In the genomic region with DNA sequence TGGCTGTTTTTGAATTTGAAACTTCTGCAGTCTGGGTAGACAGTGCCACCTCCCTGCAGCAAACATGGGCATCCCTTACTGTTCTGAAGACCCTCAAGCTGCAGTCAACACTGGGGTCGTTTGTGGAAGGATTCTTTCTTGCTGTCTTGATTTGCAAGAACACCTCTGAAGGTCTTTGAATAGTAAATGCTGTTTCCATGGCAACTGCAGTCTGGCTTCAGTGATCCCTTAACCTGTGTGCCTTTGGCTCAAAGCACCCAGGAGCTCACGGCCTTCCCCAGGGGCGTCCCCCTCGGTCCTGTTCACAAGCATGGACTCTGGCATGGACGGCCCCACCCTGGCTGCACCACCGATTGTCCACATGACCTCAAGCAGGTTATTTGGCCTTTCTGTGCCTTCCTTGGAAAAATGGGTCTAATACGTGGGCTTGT, we compare ENCODE assay signal across 17 cellular contexts. TPM values are rescaled to one million over a fixed set of nuclear protein-coding genes. Genes with fewer than 3 reads are reported as not detected.
DNase-seq lines count a peak whose midpoint lies in the region; ATAC-seq, FAIRE-seq and TF ChIP-seq lines count a peak whose summit lies in the region.
"Had no signal": no experiment of that assay in that cellular context is flagged by ENCODE, and none has a peak within 500 bp of the region (broad histone marks: within the 10 kb centered on the region; RNA-seq: fewer than 3 reads in every experiment).

No MANE protein-coding gene starts in this region.

- CTCF ChIA-PET in GM12878 (lab: Yijun Ruan, JAX): interaction anchor here (0.6 to 2.3 kb wide), 14 partner anchors 8 to 156 kb away, joined by 3 to 16 read pairs (median 4); partner anchors contain the start of gene RAB17

- no peak for FAIRE-seq in GM12878 (lab: Jason Lieb, UNC)

- no peak overlapping the region; a peak in 1 of 22 replicates for H3K27ac ChIP-seq in BLaER1 treated with 17β-estradiol and CSF1 and Interleukin-3, amounts not matched to agents 10 nM and 100 nM
- H3K27ac ChIP-seq in GM23338 (ENCODE audit: low read depth) (no peak overlapping the region), GM12878 (ENCODE audit: control insufficient read depth, insufficient read depth) (no peak overlapping the region), GM23248 (no peak overlapping the region)
- H3K27ac ChIP-seq: body of pancreas, foreskin keratinocyte, transverse colon had no signal

- H3K9me3 Mint-ChIP-seq in GM23338: no peaks in the 10 kb centered on the region
- no peaks in the 10 kb centered on the region for H3K9me3 Mint-ChIP-seq in nephron progenitor cell
- H3K9me3 Mint-ChIP-seq: activated B cell treated with CpG ODN at 0.5 μM for 24 hours had no signal

- SMC1A ChIA-PET in GM12878 (lab: Charles Lee; ENCODE audit: uncharacterized antibody, unreplicated experiment): interaction anchor here (0.7 to 12.5 kb wide), 7 partner anchors 30 to 95 kb away, joined by 3 to 155 read pairs (median 4); no protein-coding TSS in a partner anchor

- WGBS in GM12878 (ENCODE audit: insufficient coverage, insufficient replicate concordance, low lambda C conversion rate, missing lambda C conversion rate): 0% methylated on average over 7 of the region's 7 CpGs
- WGBS in GM23248 (ENCODE audit: low coverage in 1 of 2, low lambda C conversion rate in 2 of 2, missing lambda C conversion rate in 2 of 2), 2 experiments: 83 to 86% methylated on average over 7 of the region's 7 CpGs

- peaks cover 69 to 100% (median 88%) of the 10 kb centered on the region in 10 experiments for H3K4me1 ChIP-seq in BLaER1 treated with 17β-estradiol and CSF1 and Interleukin-3, amounts not matched to agents 10 nM and 100 nM
- H3K4me1 ChIP-seq in GM23338 (ENCODE audit: insufficient read depth) (peaks cover 36% of the 10 kb centered on the region; the same call in 1 of the 2 replicates), GM12878 (ENCODE audit: control insufficient read depth, insufficient read depth, low read length) (peaks cover 18% of the 10 kb centered on the region), GM23248 (ENCODE audit: insufficient read depth) (peaks cover 28% of the 10 kb centered on the region)

- RAD21 ChIA-PET in GM12878 (lab: Charles Lee; ENCODE audit: unreplicated experiment): interaction anchor here (0.7 to 1.5 kb wide), 5 partner anchors 31 to 153 kb away, joined by 3 to 5 read pairs (median 4); no protein-coding TSS in a partner anchor

- H3K27me3 Mint-ChIP-seq in GM23338 (ENCODE audit: insufficient read depth, low read depth, poor library complexity) (peaks cover 10% of the 10 kb centered on the region), nephron progenitor cell (ENCODE audit: low read depth, poor library complexity) (peaks cover 6% of the 10 kb centered on the region)

- no peak for TF ChIP-seq CTCF in GM23338 (conservative IDR thresholded peaks at IDR 0.05; ENCODE audit: low read depth in 2 of 2)
- peak in 1 of 3 experiments; percentile 29; a peak in 1 of 6 replicates for TF ChIP-seq CTCF in GM12878 (IDR thresholded peaks at IDR 0.05 in 2 of 3, conservative IDR thresholded peaks at IDR 0.05 in 1 of 3; ENCODE audit: control insufficient read depth in 2 of 3, extremely low read depth in 1 of 3, insufficient read depth in 1 of 3, low read depth in 3 of 3, low read length in 3 of 3)
- no peak for TF ChIP-seq CTCF in nephron progenitor cell (IDR thresholded peaks at IDR 0.05)

- in situ Hi-C loops in GM12878 (cut with MboI): no loop called here
- in situ Hi-C loops in GM23248 (cut with MboI): no loop called here

- no peaks in the 10 kb centered on the region for H3F3A ChIP-seq in GM23338 (replicated peaks; ENCODE audit: low read depth)
- peaks cover 22% of the 10 kb centered on the region for H3F3A ChIP-seq in GM23248 (ENCODE audit: insufficient read depth)

- no peak overlapping the region for H3K4me3 ChIP-seq in BLaER1 treated with 17β-estradiol and CSF1 and Interleukin-3, amounts not matched to agents 10 nM and 100 nM
- H3K4me3 ChIP-seq in GM23338 (no peak overlapping the region), GM12878 (no peak overlapping the region), GM23248 (no peak overlapping the region)
- H3K4me3 ChIP-seq: body of pancreas, transverse colon had no signal

- H3K9ac ChIP-seq in BLaER1 treated with 17β-estradiol and CSF1 and Interleukin-3, amounts not matched to agents 10 nM and 100 nM: peak overlapping the region in 1 of 11 experiments; percentile 15; a peak in 1 of 22 replicates
- H3K9ac ChIP-seq in GM12878 (ENCODE audit: control insufficient read depth, insufficient read depth, low read length): no peak overlapping the region
- H3K9ac ChIP-seq in GM23248: no peak overlapping the region

- ATAC-seq in GM23338 (peak; percentile 47), GM12878 (peak; percentile 60), GM21423 (IDR thresholded peaks at IDR 0.05; ENCODE audit: unreplicated experiment) (no peak)
- ATAC-seq: activated CD8-positive, alpha-beta memory T cell treated with anti-CD3 and anti-CD28 coated beads, Interleukin-2, amount 10 ng/mL, durations not matched to agents 7 days and 5 days; body of pancreas; foreskin keratinocyte had no signal

- H3K4me2 ChIP-seq in BLaER1 treated with 17β-estradiol and CSF1 and Interleukin-3, amounts not matched to agents 10 nM and 100 nM: peak overlapping the region in 8 of 11 experiments; percentile 3 to 64 (median 37); a peak in 12 of 22 replicates
- H3K4me2 ChIP-seq in GM23338: no peak overlapping the region
- no peak overlapping the region for H3K4me2 ChIP-seq in GM12878 (ENCODE audit: control insufficient read depth, insufficient read depth)
- no peak overlapping the region for H3K4me2 ChIP-seq in GM23248 (ENCODE audit: unreplicated experiment)

- intact Hi-C loops in GM12878 (cut with micrococcal nuclease; ENCODE audit: unreplicated experiment): loop anchor here (5.0 kb wide), 1 partner anchor 37 kb away; no protein-coding TSS in a partner anchor

- POLR2A ChIA-PET in GM12878 (lab: Charles Lee): no interaction called here

- H2AFZ ChIP-seq in GM23338 (no peak overlapping the region), GM12878 (ENCODE audit: control insufficient read depth, low read depth, low read length) (no peak overlapping the region), GM23248 (no peak overlapping the region)

- DNase-seq in GM23338 (ENCODE audit: low spot score) (peak; percentile 90), GM12878 (ENCODE audit: low read depth, low spot score) (no peak), nephron progenitor cell (peak; percentile 35), dermis blood vessel endothelial cell (no peak), anterior cingulate cortex (lab: John Stamatoyannopoulos, UW) (no peak), GM23248 (no peak)
- DNase-seq: activated B cell treated with CpG ODN at 0.5 μM for 24 hours; activated CD8-positive, alpha-beta memory T cell treated with anti-CD3 and anti-CD28 coated beads, Interleukin-2, amount 10 ng/mL, durations not matched to agents 7 days and 5 days; activated naive CD4-positive, alpha-beta T cell; body of pancreas; effector memory CD4-positive, alpha-beta T cell; foreskin keratinocyte; KG1; NCI-H187 treated with DMSO at 0.1 percent for 48 hours; transverse colon had no signal

- TF ChIP-seq EP300 in GM12878 (IDR thresholded peaks at IDR 0.05; ENCODE audit: borderline replicate concordance in 1 of 2, control insufficient read depth in 1 of 2, low read depth in 2 of 2, low read length in 2 of 2): no peak

- no peak for TF ChIP-seq RAD21 in GM12878 (IDR thresholded peaks at IDR 0.05; ENCODE audit: insufficient read depth, low read depth, low read length)

- no peaks in the 10 kb centered on the region for H3K9me3 ChIP-seq in BLaER1 treated with 17β-estradiol and CSF1 and Interleukin-3, amounts not matched to agents 10 nM and 100 nM (replicated peaks in 1 of 11)
- no peaks in the 10 kb centered on the region for H3K9me3 ChIP-seq in GM12878 (replicated peaks; ENCODE audit: control insufficient read depth, insufficient read depth, low read length)
- H3K9me3 ChIP-seq in GM23248 (ENCODE audit: low read depth): no peaks in the 10 kb centered on the region
- H3K9me3 ChIP-seq: body of pancreas, transverse colon had no signal

- H3K9me2 ChIP-seq in GM23338 (ENCODE audit: insufficient read depth) (no peaks in the 10 kb centered on the region), GM23248 (ENCODE audit: insufficient read depth) (no peaks in the 10 kb centered on the region)

- H3K4me3 Mint-ChIP-seq in GM23338 (no peak overlapping the region), nephron progenitor cell (no peak overlapping the region)
- H3K4me3 Mint-ChIP-seq: activated B cell treated with CpG ODN at 0.5 μM for 24 hours; activated CD8-positive, alpha-beta memory T cell treated with anti-CD3 and anti-CD28 coated beads, Interleukin-2, amount 10 ng/mL, durations not matched to agents 7 days and 5 days had no signal

- H4K20me1 ChIP-seq in BLaER1 treated with 17β-estradiol and CSF1 and Interleukin-3, amounts not matched to agents 10 nM and 100 nM: peaks cover 0 to 18% (median 6%) of the 10 kb centered on the region in 11 experiments; a peak in 8 of 22 replicates
- H4K20me1 ChIP-seq in GM23338 (replicated peaks; ENCODE audit: insufficient read depth) (peaks cover 3% of the 10 kb centered on the region; the same call in 1 of the 2 replicates), GM12878 (ENCODE audit: control insufficient read depth, insufficient read depth) (no peaks in the 10 kb centered on the region), GM23248 (ENCODE audit: insufficient read depth) (no peaks in the 10 kb centered on the region)

- no peaks in the 10 kb centered on the region for H3K27me3 ChIP-seq in BLaER1 treated with 17β-estradiol and CSF1 and Interleukin-3, amounts not matched to agents 10 nM and 100 nM
- H3K27me3 ChIP-seq in GM23338 (ENCODE audit: insufficient read depth) (no peaks in the 10 kb centered on the region), GM12878 (replicated peaks in 1 of 2; ENCODE audit: control insufficient read depth in 2 of 2, insufficient read depth in 2 of 2, low read length in 1 of 2) (peaks cover 0 to 8% of the 10 kb centered on the region in 2 experiments; a peak in 2 of 4 replicates), GM23248 (replicated peaks; ENCODE audit: insufficient read depth) (no peaks in the 10 kb centered on the region)
- H3K27me3 ChIP-seq: body of pancreas, transverse colon had no signal

- no TSS peak for BruUV-seq in GM12878 (replicated peaks; lab: Mats Ljungman, UMichigan)

- H3K4me1 Mint-ChIP-seq in GM23338: peaks cover 61% of the 10 kb centered on the region
- H3K4me1 Mint-ChIP-seq in nephron progenitor cell: peaks cover 86% of the 10 kb centered on the region

- H3K27ac Mint-ChIP-seq in GM23338 (no peak overlapping the region), nephron progenitor cell (no peak overlapping the region)
- H3K27ac Mint-ChIP-seq: activated B cell treated with CpG ODN at 0.5 μM for 24 hours; activated CD8-positive, alpha-beta memory T cell treated with anti-CD3 and anti-CD28 coated beads, Interleukin-2, amount 10 ng/mL, durations not matched to agents 7 days and 5 days had no signal

- H3K36me3 Mint-ChIP-seq in GM23338 (ENCODE audit: low read depth): no peaks in the 10 kb centered on the region; the same call in 2 of the 3 replicates
- H3K36me3 Mint-ChIP-seq in nephron progenitor cell (ENCODE audit: low read depth): no peaks in the 10 kb centered on the region
- H3K36me3 Mint-ChIP-seq: activated CD8-positive, alpha-beta memory T cell treated with anti-CD3 and anti-CD28 coated beads, Interleukin-2, amount 10 ng/mL, durations not matched to agents 7 days and 5 days had no signal

- no peak for TF ChIP-seq POLR2A in GM12878 (IDR thresholded peaks at IDR 0.05; ENCODE audit: low read depth, low read length)

- H3K79me2 ChIP-seq in GM23338 (replicated peaks; ENCODE audit: insufficient read depth): no peaks in the 10 kb centered on the region; the same call in 1 of the 2 replicates
- H3K79me2 ChIP-seq in GM12878 (ENCODE audit: control insufficient read depth, insufficient read depth, low read length): no peaks in the 10 kb centered on the region
- peaks cover 6% of the 10 kb centered on the region for H3K79me2 ChIP-seq in GM23248 (ENCODE audit: insufficient read depth)

- no peaks in the 10 kb centered on the region for H3K36me3 ChIP-seq in BLaER1 treated with 17β-estradiol and CSF1 and Interleukin-3, amounts not matched to agents 10 nM and 100 nM
- H3K36me3 ChIP-seq in GM23338 (ENCODE audit: insufficient read depth) (no peaks in the 10 kb centered on the region), GM12878 (ENCODE audit: control insufficient read depth in 2 of 2, insufficient read depth in 2 of 2, low read length in 1 of 2) (no peaks in the 10 kb centered on the region), GM23248 (ENCODE audit: low read depth) (no peaks in the 10 kb centered on the region)
- H3K36me3 ChIP-seq: transverse colon had no signal

RNA-seq across cellular contexts. Expression of gene LRRFIP1, which starts 38.3 kb away (rescaled TPM):
- 57.4 and 59.6 TPM in 2 replicates for total RNA-seq in GM23338 (2014; rRNA removed; shearing (Covaris generic))
- polyA plus RNA-seq in GM23338 (2016; fragmentation: Nextera tagmentation; extraction: Ambion mirVana): 160 and 178 TPM in 2 replicates
- 276 and 277 TPM in 2 replicates for total RNA-seq in GM12878 (2013; cell fraction: nucleolus; rRNA removed)
- total RNA-seq in GM12878 (2014; rRNA removed): 53.5 and 53.9 TPM in 2 replicates
- total RNA-seq in GM12878 (2014; rRNA removed; fragmentation: Illumina TruSeq; extraction: Trizol): 77.6 and 83.3 TPM in 2 replicates
- 71.5 and 81.6 TPM in 2 replicates for total RNA-seq in GM12878 (2021)
- 42.0 TPM for polyA plus RNA-seq in GM12878 (2011; ENCODE audit: low read depth)
- polyA plus RNA-seq in GM12878 (2011; rRNA removed): 71.0 and 94.9 TPM in 2 replicates
- 30.9 and 31.0 TPM in 2 replicates for polyA plus RNA-seq in GM12878 (2011; cell fraction: cytosol; rRNA removed)
- polyA plus RNA-seq in GM12878 (2011; cell fraction: nucleus; rRNA removed): 58.1 and 76.6 TPM in 2 replicates
- polyA plus RNA-seq in GM12878 (2012): 57.8 and 71.6 TPM in 2 replicates
- polyA plus RNA-seq in GM12878 (2014; fragmentation: Illumina TruSeq; extraction: Trizol): 107 and 130 TPM in 2 replicates
- 10 to 100 TPM; 36.2 to 36.3 TPM for polyA plus RNA-seq in GM12878 (2014; fragmentation: Nextera tagmentation; extraction: Ambion mirVana)
- 60.4 and 70.5 TPM in 2 replicates for polyA plus RNA-seq in GM12878 (2014; rRNA removed)
- polyA plus RNA-seq in GM12878 (2016; fragmentation: Nextera tagmentation; extraction: Ambion mirVana): 100 to 1,000 TPM in 1 of 2 experiments, 10 to 100 TPM in 1; 99.2 to 120 TPM
- polyA minus RNA-seq in GM12878 (2011; rRNA and poly(A)+ RNA removed): 64.4 and 88.7 TPM in 2 replicates
- polyA minus RNA-seq in GM12878 (2011; cell fraction: cytosol; rRNA and poly(A)+ RNA removed): 23.0 and 28.2 TPM in 2 replicates
- 39.4 and 68.2 TPM in 2 replicates for polyA minus RNA-seq in GM12878 (2011; cell fraction: nucleus; rRNA and poly(A)+ RNA removed)
- 198 and 305 TPM in 2 replicates for total RNA-seq in dermis blood vessel endothelial cell
- total RNA-seq in GM23248 (2014; rRNA removed; shearing (Covaris generic)): 56.8 and 84.4 TPM in 2 replicates
- 149 and 159 TPM in 2 replicates for polyA plus RNA-seq in GM23248 (2016; fragmentation: Nextera tagmentation; extraction: Ambion mirVana)

Comparison
In these comparisons a context has a peak if more than half of its experiments do, and no peak if none do; other contexts are left out.
1. H3K4me2 ChIP-seq: peak in BLaER1 treated with 17β-estradiol and CSF1 and Interleukin-3, amounts not matched to agents 10 nM and 100 nM (8 of 11); none in GM23338 (single experiment), GM12878 (single experiment) and GM23248 (single experiment).
2. DNase-seq: peak in GM23338 (single experiment) and nephron progenitor cell (single experiment); none in GM12878 (single experiment), dermis blood vessel endothelial cell (single experiment), anterior cingulate cortex (0 of 58) and GM23248 (single experiment).